15 cellular contexts compared by ENCODE assay signal in genomic region chr12:93451423-93452158, GRCh38. TPM values are rescaled to one million over a fixed set of nuclear protein-coding genes. Genes with fewer than 3 reads are reported as not detected.
DNase-seq lines count a peak whose midpoint lies in the region; ATAC-seq and TF ChIP-seq lines count a peak whose summit lies in the region.
"Had no signal": no experiment of that assay in that cellular context is flagged by ENCODE, and none has a peak within 500 bp of the region (broad histone marks: within the 10 kb centered on the region; RNA-seq: fewer than 3 reads in every experiment).

No MANE protein-coding gene starts in this region.

- H3K27ac ChIP-seq in HEK293 (ENCODE audit: extremely low read depth, low read depth, low read length) (no peak overlapping the region), hepatocyte (peak overlapping the region; percentile 69)
- H3K27ac ChIP-seq: BLaER1 treated with 17β-estradiol and CSF1 and Interleukin-3, amounts not matched to agents 10 nM and 100 nM had no signal

- no peaks in the 10 kb centered on the region for H4K20me1 ChIP-seq in hepatocyte (ENCODE audit: insufficient read depth, poor library complexity, severe bottlenecking)
- H4K20me1 ChIP-seq: BLaER1 treated with 17β-estradiol and CSF1 and Interleukin-3, amounts not matched to agents 10 nM and 100 nM had no signal

- no peak for DNase-seq in activated naive CD8-positive, alpha-beta T cell treated with anti-CD3 and anti-CD28 coated beads for 36 hours
- no peak for DNase-seq in activated naive CD8-positive, alpha-beta T cell treated with anti-CD3 and anti-CD28 coated beads, Interleukin-2, amount 50 U/mL, for 24 hours
- peak; percentile 11 for DNase-seq in MV-4-11 (lab: John Stamatoyannopoulos, UW)
- no peak for DNase-seq in hepatocyte (ENCODE audit: low spot score)
- DNase-seq in activated CD4-positive, alpha-beta T cell treated with anti-CD3 and anti-CD28 coated beads, Interleukin-2, amount 10 ng/mL, durations not matched to agents 24 days and 14 days, result no peak
- DNase-seq in activated naive CD4-positive, alpha-beta T cell treated with anti-CD3 and anti-CD28 coated beads for 36 hours, result no peak
- no peak for DNase-seq in SHP77 treated with DMSO at 0.1 percent for 48 hours (lab: John Stamatoyannopoulos, UW)
- DNase-seq: 8988T; ACHN; CD4-positive, CD25-positive, alpha-beta regulatory T cell; DMS79; GOT3; H9 had no signal

- no peaks in the 10 kb centered on the region for H3K9me3 Mint-ChIP-seq in activated naive CD8-positive, alpha-beta T cell treated with anti-CD3 and anti-CD28 coated beads for 36 hours
- H3K9me3 Mint-ChIP-seq in activated naive CD8-positive, alpha-beta T cell treated with anti-CD3 and anti-CD28 coated beads, Interleukin-2, amount 50 U/mL, for 24 hours, result no peaks in the 10 kb centered on the region
- no peaks in the 10 kb centered on the region for H3K9me3 Mint-ChIP-seq in activated CD4-positive, alpha-beta T cell treated with anti-CD3 and anti-CD28 coated beads, Interleukin-2, amount 10 ng/mL, durations not matched to agents 24 days and 14 days
- H3K9me3 Mint-ChIP-seq in activated naive CD4-positive, alpha-beta T cell treated with anti-CD3 and anti-CD28 coated beads for 36 hours, result no peaks in the 10 kb centered on the region

- no peaks in the 10 kb centered on the region for H3K9me2 ChIP-seq in hepatocyte (replicated peaks; ENCODE audit: insufficient read depth)

- TF ChIP-seq CTCF in HEK293 (tag by site-specific recombination; IDR thresholded peaks at IDR 0.05) (no peak), hepatocyte (IDR thresholded peaks at IDR 0.05; ENCODE audit: poor library complexity) (no peak)

- peaks cover 6% of the 10 kb centered on the region for H3K27me3 Mint-ChIP-seq in activated naive CD8-positive, alpha-beta T cell treated with anti-CD3 and anti-CD28 coated beads for 36 hours
- peaks cover 3% of the 10 kb centered on the region for H3K27me3 Mint-ChIP-seq in activated naive CD8-positive, alpha-beta T cell treated with anti-CD3 and anti-CD28 coated beads, Interleukin-2, amount 50 U/mL, for 24 hours
- H3K27me3 Mint-ChIP-seq in activated CD4-positive, alpha-beta T cell treated with anti-CD3 and anti-CD28 coated beads, Interleukin-2, amount 10 ng/mL, durations not matched to agents 24 days and 14 days, result peaks cover 6% of the 10 kb centered on the region
- no peaks in the 10 kb centered on the region for H3K27me3 Mint-ChIP-seq in activated naive CD4-positive, alpha-beta T cell treated with anti-CD3 and anti-CD28 coated beads for 36 hours (ENCODE audit: low read depth)

- CTCF ChIA-PET in HEK293 (lab: Yijun Ruan, JAX), result no interaction called here
- CTCF ChIA-PET in activated naive CD4-positive, alpha-beta T cell treated with anti-CD3 and anti-CD28 coated beads for 36 hours (lab: Charles Lee), result no interaction called here

- no peaks in the 10 kb centered on the region for H3K36me3 Mint-ChIP-seq in activated naive CD8-positive, alpha-beta T cell treated with anti-CD3 and anti-CD28 coated beads for 36 hours
- no peaks in the 10 kb centered on the region for H3K36me3 Mint-ChIP-seq in activated naive CD8-positive, alpha-beta T cell treated with anti-CD3 and anti-CD28 coated beads, Interleukin-2, amount 50 U/mL, for 24 hours (ENCODE audit: low read depth)
- no peaks in the 10 kb centered on the region for H3K36me3 Mint-ChIP-seq in activated CD4-positive, alpha-beta T cell treated with anti-CD3 and anti-CD28 coated beads, Interleukin-2, amount 10 ng/mL, durations not matched to agents 24 days and 14 days (ENCODE audit: low read depth)
- no peaks in the 10 kb centered on the region for H3K36me3 Mint-ChIP-seq in activated naive CD4-positive, alpha-beta T cell treated with anti-CD3 and anti-CD28 coated beads for 36 hours (ENCODE audit: low read depth)
- H3K36me3 Mint-ChIP-seq: CD4-positive, CD25-positive, alpha-beta regulatory T cell had no signal

- H2AFZ ChIP-seq in hepatocyte, result no peak overlapping the region

- no peak for ATAC-seq in activated naive CD8-positive, alpha-beta T cell treated with anti-CD3 and anti-CD28 coated beads, Interleukin-2, amount 50 U/mL, for 24 hours

- H3K27me3 ChIP-seq in hepatocyte, result no peaks in the 10 kb centered on the region
- H3K27me3 ChIP-seq: BLaER1 treated with 17β-estradiol and CSF1 and Interleukin-3, amounts not matched to agents 10 nM and 100 nM had no signal

- WGBS in hepatocyte (ENCODE audit: low lambda C conversion rate, missing lambda C conversion rate), result 65% methylated on average over 3 of the region's 3 CpGs

- POLR2A ChIA-PET in HEK293 (lab: Yijun Ruan, JAX), result no interaction called here

- peak overlapping the region; percentile 44 for H3K4me2 ChIP-seq in hepatocyte
- H3K4me2 ChIP-seq: BLaER1 treated with 17β-estradiol and CSF1 and Interleukin-3, amounts not matched to agents 10 nM and 100 nM had no signal

- H3K27ac Mint-ChIP-seq in activated naive CD8-positive, alpha-beta T cell treated with anti-CD3 and anti-CD28 coated beads for 36 hours, result no peak overlapping the region
- H3K27ac Mint-ChIP-seq in activated naive CD8-positive, alpha-beta T cell treated with anti-CD3 and anti-CD28 coated beads, Interleukin-2, amount 50 U/mL, for 24 hours, result no peak overlapping the region
- H3K27ac Mint-ChIP-seq in activated CD4-positive, alpha-beta T cell treated with anti-CD3 and anti-CD28 coated beads, Interleukin-2, amount 10 ng/mL, durations not matched to agents 24 days and 14 days, result no peak overlapping the region
- H3K27ac Mint-ChIP-seq in activated naive CD4-positive, alpha-beta T cell treated with anti-CD3 and anti-CD28 coated beads for 36 hours, result no peak overlapping the region
- H3K27ac Mint-ChIP-seq: H9 had no signal

- intact Hi-C loops in activated CD4-positive, alpha-beta T cell treated with anti-CD3 and anti-CD28 coated beads, Interleukin-2, amount 10 ng/mL, durations not matched to agents 24 days and 14 days (cut with micrococcal nuclease), result no loop called here
- intact Hi-C loops in activated naive CD4-positive, alpha-beta T cell treated with anti-CD3 and anti-CD28 coated beads for 36 hours (cut with micrococcal nuclease), result no loop called here

- H3K79me2 ChIP-seq in hepatocyte, result no peaks in the 10 kb centered on the region

- H3K4me3 Mint-ChIP-seq in activated naive CD8-positive, alpha-beta T cell treated with anti-CD3 and anti-CD28 coated beads for 36 hours, result peak overlapping the region; percentile 22
- H3K4me3 Mint-ChIP-seq in activated naive CD8-positive, alpha-beta T cell treated with anti-CD3 and anti-CD28 coated beads, Interleukin-2, amount 50 U/mL, for 24 hours, result no peak overlapping the region
- no peak overlapping the region for H3K4me3 Mint-ChIP-seq in activated CD4-positive, alpha-beta T cell treated with anti-CD3 and anti-CD28 coated beads, Interleukin-2, amount 10 ng/mL, durations not matched to agents 24 days and 14 days
- H3K4me3 Mint-ChIP-seq in activated naive CD4-positive, alpha-beta T cell treated with anti-CD3 and anti-CD28 coated beads for 36 hours, result no peak overlapping the region
- H3K4me3 Mint-ChIP-seq: H9 had no signal

- H3K9me3 ChIP-seq in HEK293 (ENCODE audit: control insufficient read depth, insufficient read depth, low read depth, low read length), result no peaks in the 10 kb centered on the region
- no peaks in the 10 kb centered on the region for H3K9me3 ChIP-seq in hepatocyte (ENCODE audit: low read depth)

- H3K36me3 ChIP-seq in HEK293 (ENCODE audit: control insufficient read depth in 2 of 2, insufficient read depth in 1 of 2, low read length in 2 of 2) (no peaks in the 10 kb centered on the region), hepatocyte (replicated peaks; ENCODE audit: insufficient read depth, low read depth) (no peaks in the 10 kb centered on the region)
- H3K36me3 ChIP-seq: BLaER1 treated with 17β-estradiol and CSF1 and Interleukin-3, amounts not matched to agents 10 nM and 100 nM had no signal

- H3K4me1 Mint-ChIP-seq in activated naive CD8-positive, alpha-beta T cell treated with anti-CD3 and anti-CD28 coated beads for 36 hours, result peaks cover 17% of the 10 kb centered on the region
- H3K4me1 Mint-ChIP-seq in activated naive CD8-positive, alpha-beta T cell treated with anti-CD3 and anti-CD28 coated beads, Interleukin-2, amount 50 U/mL, for 24 hours, result peaks cover 25% of the 10 kb centered on the region
- H3K4me1 Mint-ChIP-seq in activated CD4-positive, alpha-beta T cell treated with anti-CD3 and anti-CD28 coated beads, Interleukin-2, amount 10 ng/mL, durations not matched to agents 24 days and 14 days, result peaks cover 18% of the 10 kb centered on the region
- peaks cover 22% of the 10 kb centered on the region for H3K4me1 Mint-ChIP-seq in activated naive CD4-positive, alpha-beta T cell treated with anti-CD3 and anti-CD28 coated beads for 36 hours (ENCODE audit: low read depth)

- H3K4me3 ChIP-seq in HEK293 (ENCODE audit: low read depth, low read length) (no peak overlapping the region), hepatocyte (no peak overlapping the region)
- H3K4me3 ChIP-seq: BLaER1 treated with 17β-estradiol and CSF1 and Interleukin-3, amounts not matched to agents 10 nM and 100 nM had no signal

- H3K4me1 ChIP-seq in HEK293 (ENCODE audit: control insufficient read depth, insufficient read depth, low read length), result no peaks in the 10 kb centered on the region
- H3K4me1 ChIP-seq in hepatocyte (ENCODE audit: insufficient read depth), result peaks cover 7% of the 10 kb centered on the region

TF ChIP-seq in HEK293, 187 proteins besides CTCF, POLR2A, EP300 and RAD21 (continues in another document):
- TF ChIP-seq SCRT1 (tag by site-specific recombination; IDR thresholded peaks at IDR 0.05; ENCODE audit: borderline replicate concordance), result no peak
- TF ChIP-seq ZNF155 (tag by site-specific recombination; IDR thresholded peaks at IDR 0.05), result no peak
- no peak for TF ChIP-seq KLF7 (tag by site-specific recombination; IDR thresholded peaks at IDR 0.05; ENCODE audit: borderline replicate concordance)
- TF ChIP-seq ZNF600 (tag by site-specific recombination; IDR thresholded peaks at IDR 0.05), result no peak
- TF ChIP-seq ZNF23 (tag by site-specific recombination; IDR thresholded peaks at IDR 0.05; ENCODE audit: borderline replicate concordance), result no peak

RNA-seq across cellular contexts. Expression of gene UBE2N, which starts 9.8 kb away (rescaled TPM):
- 100 to 1,000 TPM; 228 to 235 TPM for total RNA-seq in activated naive CD8-positive, alpha-beta T cell treated with anti-CD3 and anti-CD28 coated beads for 36 hours
- 50.9 and 59.1 TPM in 2 replicates for total RNA-seq in hepatocyte
- polyA plus RNA-seq in hepatocyte, result 121 and 131 TPM in 2 replicates
- 225 and 243 TPM in 2 replicates for total RNA-seq in activated CD4-positive, alpha-beta T cell treated with anti-CD3 and anti-CD28 coated beads, Interleukin-2, amount 10 ng/mL, durations not matched to agents 24 days and 14 days
- total RNA-seq in activated naive CD4-positive, alpha-beta T cell treated with anti-CD3 and anti-CD28 coated beads for 36 hours, result 100 to 1,000 TPM; 143 TPM

RNA-seq across cellular contexts. Expression of gene MRPL42, which starts 15.7 kb away (rescaled TPM):
- 10 to 100 TPM; 92.4 to 93.4 TPM for total RNA-seq in activated naive CD8-positive, alpha-beta T cell treated with anti-CD3 and anti-CD28 coated beads for 36 hours
- total RNA-seq in hepatocyte, result 111 and 112 TPM in 2 replicates
- polyA plus RNA-seq in hepatocyte, result 63.3 and 74.9 TPM in 2 replicates
- 92.4 and 96.0 TPM in 2 replicates for total RNA-seq in activated CD4-positive, alpha-beta T cell treated with anti-CD3 and anti-CD28 coated beads, Interleukin-2, amount 10 ng/mL, durations not matched to agents 24 days and 14 days
- total RNA-seq in activated naive CD4-positive, alpha-beta T cell treated with anti-CD3 and anti-CD28 coated beads for 36 hours, result 10 to 100 TPM; 93.8 to 95.8 TPM
